28 cellular contexts compared by ENCODE assay signal in genomic region chr22:50422961-50423815, GRCh38. TPM values are rescaled to one million over a fixed set of nuclear protein-coding genes. Genes with fewer than 3 reads are reported as not detected.
"Had no signal": no experiment of that assay in that cellular context is flagged by ENCODE, and none has a peak within 500 bp of the region (broad histone marks: within the 10 kb centered on the region; RNA-seq: fewer than 3 reads in every experiment).

No MANE protein-coding gene starts in this region.

- H3K27me3 ChIP-seq: esophagus muscularis mucosa, gastrocnemius medialis, heart right ventricle, neural progenitor cell, pancreas, spleen had no signal

- H3K9ac ChIP-seq: neural progenitor cell had no signal

- H3K4me3 ChIP-seq: esophagus muscularis mucosa, gastrocnemius medialis, heart right ventricle, lung, neural progenitor cell, pancreas, prostate gland, spleen had no signal

- DNase-seq: effector memory CD8-positive, alpha-beta T cell; gastrocnemius medialis; heart right ventricle; mesenchymal stem cell; midbrain; nucleus accumbens; spleen; stimulated activated CD4-positive, alpha-beta T cell treated with anti-CD3 and anti-CD28 coated beads, Interleukin-15, amount 100 ng/mL, for 24 hours; stimulated activated CD4-positive, alpha-beta T cell treated with anti-CD3 and anti-CD28 coated beads, Interleukin-1b, Interleukin-23, amount 100 ng/mL, for 48 hours; stimulated activated CD4-positive, alpha-beta T cell treated with anti-CD3 and anti-CD28 coated beads, Interleukin-4, amount 100 ng/mL, for 24 hours; stimulated activated naive B cell treated with anti-CD40 and anti-IgM and Interleukin-4, amounts not matched to agents 10 μg/mL and 1 μg/mL and 100 μg/mL, for 72 hours; stimulated activated naive CD8-positive, alpha-beta T cell treated with anti-CD3 and anti-CD28 coated beads, Interleukin-15, amount 100 ng/mL, for 72 hours; trophoblast cell had no signal

- H3K4me1 ChIP-seq: esophagus muscularis mucosa, gastrocnemius medialis, heart right ventricle, neural progenitor cell, pancreas, prostate gland, spleen had no signal

- H3K9me3 ChIP-seq: esophagus muscularis mucosa, gastrocnemius medialis, pancreas, prostate gland, spleen had no signal

- H3K9me3 Mint-ChIP-seq: central memory CD8-positive, alpha-beta T cell; dendritic cell treated with granulocyte-macrophage colony-stimulating factor and Interleukin-4, amounts not matched to agents 40 ng/mL and 50 ng/mL, for 4 days; effector memory CD8-positive, alpha-beta T cell; natural killer cell treated with Interleukin-12 subunit alpha and Interleukin-12 subunit beta and Interleukin-15 and Interleukin-18, amount 100 ng/mL, for 72 hours; neural progenitor cell; stimulated activated naive B cell treated with anti-CD40 and anti-IgM and Interleukin-4, amounts not matched to agents 10 μg/mL and 1 μg/mL and 100 μg/mL, for 72 hours; stimulated activated naive CD8-positive, alpha-beta T cell treated with anti-CD3 and anti-CD28 coated beads, Interleukin-15, amount 100 ng/mL, for 72 hours had no signal

- H3K27ac ChIP-seq: epithelial cell of prostate, esophagus muscularis mucosa, gastrocnemius medialis, heart right ventricle, neural progenitor cell, pancreas, prostate gland, spleen had no signal

- FAIRE-seq: colon, keratinocyte, pancreas, urothelium cell line had no signal

- H3K4me2 ChIP-seq: neural progenitor cell had no signal

- H2AFZ ChIP-seq: neural progenitor cell had no signal

- ATAC-seq: effector memory CD8-positive, alpha-beta T cell; gastrocnemius medialis; left lobe of liver; natural killer cell treated with Interleukin-12 subunit alpha and Interleukin-12 subunit beta and Interleukin-15 and Interleukin-18, amount 100 ng/mL, for 72 hours; pancreas; sciatic nerve; stimulated activated naive B cell treated with anti-CD40 and anti-IgM and Interleukin-4, amounts not matched to agents 10 μg/mL and 1 μg/mL and 100 μg/mL, for 72 hours; stimulated activated naive CD8-positive, alpha-beta T cell treated with anti-CD3 and anti-CD28 coated beads, Interleukin-15, amount 100 ng/mL, for 72 hours had no signal

- H3K4me3 Mint-ChIP-seq: central memory CD8-positive, alpha-beta T cell; dendritic cell treated with granulocyte-macrophage colony-stimulating factor and Interleukin-4, amounts not matched to agents 40 ng/mL and 50 ng/mL, for 4 days; effector memory CD8-positive, alpha-beta T cell; natural killer cell treated with Interleukin-12 subunit alpha and Interleukin-12 subunit beta and Interleukin-15 and Interleukin-18, amount 100 ng/mL, for 72 hours; neural progenitor cell; stimulated activated naive B cell treated with anti-CD40 and anti-IgM and Interleukin-4, amounts not matched to agents 10 μg/mL and 1 μg/mL and 100 μg/mL, for 72 hours; stimulated activated naive CD8-positive, alpha-beta T cell treated with anti-CD3 and anti-CD28 coated beads, Interleukin-15, amount 100 ng/mL, for 72 hours had no signal

- H3K4me1 Mint-ChIP-seq: central memory CD8-positive, alpha-beta T cell; neural progenitor cell; stimulated activated naive CD8-positive, alpha-beta T cell treated with anti-CD3 and anti-CD28 coated beads, Interleukin-15, amount 100 ng/mL, for 72 hours had no signal

- H3K27ac Mint-ChIP-seq: effector memory CD8-positive, alpha-beta T cell; natural killer cell treated with Interleukin-12 subunit alpha and Interleukin-12 subunit beta and Interleukin-15 and Interleukin-18, amount 100 ng/mL, for 72 hours; neural progenitor cell; stimulated activated naive B cell treated with anti-CD40 and anti-IgM and Interleukin-4, amounts not matched to agents 10 μg/mL and 1 μg/mL and 100 μg/mL, for 72 hours had no signal

- H3K27me3 Mint-ChIP-seq: central memory CD8-positive, alpha-beta T cell; dendritic cell treated with granulocyte-macrophage colony-stimulating factor and Interleukin-4, amounts not matched to agents 40 ng/mL and 50 ng/mL, for 4 days; effector memory CD8-positive, alpha-beta T cell; natural killer cell treated with Interleukin-12 subunit alpha and Interleukin-12 subunit beta and Interleukin-15 and Interleukin-18, amount 100 ng/mL, for 72 hours; stimulated activated naive B cell treated with anti-CD40 and anti-IgM and Interleukin-4, amounts not matched to agents 10 μg/mL and 1 μg/mL and 100 μg/mL, for 72 hours; stimulated activated naive CD8-positive, alpha-beta T cell treated with anti-CD3 and anti-CD28 coated beads, Interleukin-15, amount 100 ng/mL, for 72 hours had no signal

RNA-seq across cellular contexts. Expression of gene ADM2, which starts 58.2 kb away (rescaled TPM):
- total RNA-seq: subcutaneous adipose tissue had no signal
